1 cellular context compared by ENCODE assay signal in genomic region chr2:86672027-86672545, GRCh38.
TF ChIP-seq lines count a peak whose summit lies in the region.

No MANE protein-coding gene starts in this region.

TF ChIP-seq in HepG2, 621 proteins besides CTCF, POLR2A, EP300 and RAD21:
- no peak for TF ChIP-seq YY1 (IDR thresholded peaks at IDR 0.05; ENCODE audit: insufficient read depth, insufficient replicate concordance, low read depth, low read length)
- TF ChIP-seq ZNF530 (CRISPR knock-in tag; IDR thresholded peaks at IDR 0.05; ENCODE audit: low read depth), result no peak
- no peak for TF ChIP-seq ZNF772 (CRISPR knock-in tag; IDR thresholded peaks at IDR 0.05)
- no peak for TF ChIP-seq ZKSCAN8 (CRISPR knock-in tag; IDR thresholded peaks at IDR 0.05; ENCODE audit: borderline replicate concordance)
- no peak for TF ChIP-seq GPBP1L1 (CRISPR knock-in tag; IDR thresholded peaks at IDR 0.05)
- TF ChIP-seq ZBTB7A (CRISPR knock-in tag; IDR thresholded peaks at IDR 0.05), result no peak
- TF ChIP-seq SMAD1 (CRISPR knock-in tag; IDR thresholded peaks at IDR 0.05; ENCODE audit: borderline replicate concordance, low read depth), result no peak
- TF ChIP-seq GATAD2A (CRISPR knock-in tag; IDR thresholded peaks at IDR 0.05), result no peak
- no peak for TF ChIP-seq LCORL (IDR thresholded peaks at IDR 0.05)
- no peak for TF ChIP-seq LCORL (CRISPR knock-in tag; IDR thresholded peaks at IDR 0.05)
- no peak for TF ChIP-seq ELK4 (CRISPR knock-in tag; IDR thresholded peaks at IDR 0.05; ENCODE audit: borderline replicate concordance)
- no peak for TF ChIP-seq HIC2 (CRISPR knock-in tag; IDR thresholded peaks at IDR 0.05; ENCODE audit: low read depth)
- TF ChIP-seq CEBPB (IDR thresholded peaks at IDR 0.05; ENCODE audit: borderline replicate concordance, low read depth, low read length), result peak; percentile 58; the same call in 1 of the 2 replicates
- TF ChIP-seq AGO2 (optimal IDR thresholded peaks at IDR 0.05; ENCODE audit: low read depth, low read length), result no peak
- no peak for TF ChIP-seq CAMTA2 (CRISPR knock-in tag; IDR thresholded peaks at IDR 0.05; ENCODE audit: borderline replicate concordance)
- TF ChIP-seq ZNF431 (CRISPR knock-in tag; IDR thresholded peaks at IDR 0.05; ENCODE audit: borderline replicate concordance, low read depth), result no peak
- no peak for TF ChIP-seq ZFP82 (CRISPR knock-in tag; IDR thresholded peaks at IDR 0.05; ENCODE audit: borderline replicate concordance)
- no peak for TF ChIP-seq ZNF18 (CRISPR knock-in tag; IDR thresholded peaks at IDR 0.05; ENCODE audit: insufficient replicate concordance)
- no peak for TF ChIP-seq SP4 (CRISPR knock-in tag; IDR thresholded peaks at IDR 0.05)
- no peak for TF ChIP-seq SNAPC4 (CRISPR knock-in tag; IDR thresholded peaks at IDR 0.05)
- TF ChIP-seq ZNF570 (CRISPR knock-in tag; IDR thresholded peaks at IDR 0.05; ENCODE audit: borderline replicate concordance), result no peak
- peak; percentile 26; the same call in 1 of the 2 replicates for TF ChIP-seq CEBPG (CRISPR knock-in tag; IDR thresholded peaks at IDR 0.05)
- no peak for TF ChIP-seq TOE1 (CRISPR knock-in tag; IDR thresholded peaks at IDR 0.05)
- no peak for TF ChIP-seq ETV6 (CRISPR knock-in tag; conservative IDR thresholded peaks at IDR 0.05)
- TF ChIP-seq ATF7 (IDR thresholded peaks at IDR 0.05), result peak; percentile 23; the same call in 1 of the 2 replicates
- no peak for TF ChIP-seq ATF7 (CRISPR knock-in tag; IDR thresholded peaks at IDR 0.05)
- TF ChIP-seq NFKB2 (CRISPR knock-in tag; IDR thresholded peaks at IDR 0.05; ENCODE audit: borderline replicate concordance), result no peak
- TF ChIP-seq PBX3 (CRISPR knock-in tag; IDR thresholded peaks at IDR 0.05; ENCODE audit: borderline replicate concordance), result no peak
- TF ChIP-seq ZMYM4 (CRISPR knock-in tag; IDR thresholded peaks at IDR 0.05), result no peak
- TF ChIP-seq KAT2B (IDR thresholded peaks at IDR 0.05; ENCODE audit: borderline replicate concordance, low read depth, low read length), result no peak
- TF ChIP-seq MBD4 (IDR thresholded peaks at IDR 0.05; ENCODE audit: borderline replicate concordance, low read length), result no peak
- 0 out of 2 replicates have a peak, but pooled peaks have one; percentile 15 for TF ChIP-seq ZNF362 (CRISPR knock-in tag; IDR thresholded peaks at IDR 0.05; ENCODE audit: borderline replicate concordance)
- no peak for TF ChIP-seq ZKSCAN5 (CRISPR knock-in tag; IDR thresholded peaks at IDR 0.05)
- no peak for TF ChIP-seq ZNF12 (CRISPR knock-in tag; IDR thresholded peaks at IDR 0.05)
- no peak for TF ChIP-seq HCFC1 (IDR thresholded peaks at IDR 0.05; ENCODE audit: low read depth, low read length)
- TF ChIP-seq HDAC1 (CRISPR knock-in tag; IDR thresholded peaks at IDR 0.05), result 0 out of 2 replicates have a peak, but pooled peaks have one; percentile 8
- no peak for TF ChIP-seq BCL6 (CRISPR knock-in tag; IDR thresholded peaks at IDR 0.05)
- TF ChIP-seq KLF13 (CRISPR knock-in tag; IDR thresholded peaks at IDR 0.05), result no peak
- no peak for TF ChIP-seq ATF2 (CRISPR knock-in tag; IDR thresholded peaks at IDR 0.05)
